Comparison of ENCODE assay signal across 30 cellular contexts in genomic region chr3:17122758-17123157, GRCh38.
"Had no signal": no experiment of that assay in that cellular context is flagged by ENCODE, and none has a peak within 500 bp of the region (broad histone marks: within the 10 kb centered on the region; RNA-seq: fewer than 3 reads in every experiment).

No MANE protein-coding gene starts in this region.

- H3K27ac Mint-ChIP-seq: activated CD4-positive, alpha-beta memory T cell treated with anti-CD3 and anti-CD28 coated beads for 36 hours; activated CD4-positive, alpha-beta T cell treated with anti-CD3 and anti-CD28 coated beads for 36 hours; activated CD4-positive, alpha-beta T cell treated with anti-CD3 and anti-CD28 coated beads, Interleukin-2, amount 10 ng/mL, durations not matched to agents 24 days and 14 days; activated naive CD4-positive, alpha-beta T cell treated with anti-CD3 and anti-CD28 coated beads for 36 hours; activated naive CD4-positive, alpha-beta T cell treated with anti-CD3 and anti-CD28 coated beads, Interleukin-2, amount 50 U/mL, for 24 hours; activated naive CD8-positive, alpha-beta T cell treated with anti-CD3 and anti-CD28 coated beads for 36 hours; activated T-helper 1 cell treated with anti-CD3 and anti-CD28 coated beads, Interleukin-12 subunit alpha, Interleukin-12 subunit beta, Interleukin-2, Interleukin-4 antibody, amounts not matched to agents 30 ng/mL and 10 ng/mL and 1 ng/mL, durations not matched to agents 14 hours and 24 hours and 36 hours; activated T-helper 2 cell treated with anti-CD3 and anti-CD28 coated beads, Interferon-gamma antibody, Interleukin-2, Interleukin-4, amounts not matched to agents 10 μg/mL and 5 μg/mL and 100 μg/mL, durations not matched to agents 14 hours and 24 hours and 36 hours had no signal

- H3K27me3 Mint-ChIP-seq: activated CD4-positive, alpha-beta memory T cell treated with anti-CD3 and anti-CD28 coated beads for 36 hours; activated CD4-positive, alpha-beta T cell treated with anti-CD3 and anti-CD28 coated beads for 36 hours; activated naive CD4-positive, alpha-beta T cell treated with anti-CD3 and anti-CD28 coated beads, Interleukin-2, amount 50 U/mL, for 24 hours; activated naive CD8-positive, alpha-beta T cell treated with anti-CD3 and anti-CD28 coated beads for 36 hours had no signal

- H3K27ac ChIP-seq: brain microvascular endothelial cell, gastrocnemius medialis, heart left ventricle had no signal

- H3K36me3 ChIP-seq: brain microvascular endothelial cell, gastrocnemius medialis, heart left ventricle had no signal

- H3K36me3 Mint-ChIP-seq: activated CD4-positive, alpha-beta memory T cell treated with anti-CD3 and anti-CD28 coated beads for 36 hours; activated naive CD8-positive, alpha-beta T cell treated with anti-CD3 and anti-CD28 coated beads for 36 hours had no signal

- DNase-seq: activated CD4-positive, alpha-beta memory T cell treated with anti-CD3 and anti-CD28 coated beads for 36 hours; activated CD4-positive, alpha-beta T cell treated with anti-CD3 and anti-CD28 coated beads for 36 hours; activated CD4-positive, CD25-positive, alpha-beta regulatory T cell; activated CD4-positive, CD25-positive, alpha-beta regulatory T cell treated with anti-CD3 and anti-CD28 coated beads, Interleukin-2, amount 50 U/mL, for 72 hours; activated effector memory CD4-positive, alpha-beta T cell treated with anti-CD3 and anti-CD28 coated beads, Interleukin-2, amount 50 U/mL, for 16 hours; activated naive CD4-positive, alpha-beta T cell treated with anti-CD3 and anti-CD28 coated beads for 36 hours; activated naive CD8-positive, alpha-beta T cell treated with anti-CD3 and anti-CD28 coated beads for 36 hours; activated T-cell treated with anti-CD3 and anti-CD28 coated beads, Interleukin-2, amount 50 U/mL, for 1 hour; activated T-cell treated with anti-CD3 and anti-CD28 coated beads, Interleukin-2, amount 50 U/mL, for 48 hours; amniotic stem cell; anterior cingulate cortex; brain microvascular endothelial cell; caudate nucleus; cortex of kidney; dermis blood vessel endothelial cell; effector CD4-positive, alpha-beta T cell; foreskin fibroblast; gastrocnemius medialis; glutamatergic neuron; heart left ventricle; T-helper 2 cell had no signal

- H3K4me3 Mint-ChIP-seq: activated CD4-positive, alpha-beta memory T cell treated with anti-CD3 and anti-CD28 coated beads for 36 hours; activated CD4-positive, alpha-beta T cell treated with anti-CD3 and anti-CD28 coated beads for 36 hours; activated CD4-positive, alpha-beta T cell treated with anti-CD3 and anti-CD28 coated beads, Interleukin-2, amount 10 ng/mL, durations not matched to agents 24 days and 14 days; activated naive CD4-positive, alpha-beta T cell treated with anti-CD3 and anti-CD28 coated beads for 36 hours; activated naive CD4-positive, alpha-beta T cell treated with anti-CD3 and anti-CD28 coated beads, Interleukin-2, amount 50 U/mL, for 24 hours; activated naive CD8-positive, alpha-beta T cell treated with anti-CD3 and anti-CD28 coated beads for 36 hours; activated T-helper 1 cell treated with anti-CD3 and anti-CD28 coated beads, Interleukin-12 subunit alpha, Interleukin-12 subunit beta, Interleukin-2, Interleukin-4 antibody, amounts not matched to agents 30 ng/mL and 10 ng/mL and 1 ng/mL, durations not matched to agents 14 hours and 24 hours and 36 hours had no signal

- ATAC-seq: activated CD4-positive, alpha-beta T cell treated with anti-CD3 and anti-CD28 coated beads for 36 hours; esophagus mucosa; gastrocnemius medialis; heart left ventricle had no signal

- H3K4me1 ChIP-seq: gastrocnemius medialis, heart left ventricle had no signal

- H3K9me3 ChIP-seq: gastrocnemius medialis had no signal

- H3K27me3 ChIP-seq: brain microvascular endothelial cell, gastrocnemius medialis, heart left ventricle had no signal

- FAIRE-seq: astrocyte, colon, endometrium, endothelial cell of umbilical vein had no signal

- H3K4me1 Mint-ChIP-seq: activated CD4-positive, alpha-beta T cell treated with anti-CD3 and anti-CD28 coated beads for 36 hours; activated naive CD4-positive, alpha-beta T cell treated with anti-CD3 and anti-CD28 coated beads, Interleukin-2, amount 50 U/mL, for 24 hours; activated naive CD8-positive, alpha-beta T cell treated with anti-CD3 and anti-CD28 coated beads for 36 hours had no signal

- H3K4me3 ChIP-seq: gastrocnemius medialis, heart left ventricle had no signal

- H3K9me3 Mint-ChIP-seq: activated CD4-positive, alpha-beta memory T cell treated with anti-CD3 and anti-CD28 coated beads for 36 hours; activated naive CD4-positive, alpha-beta T cell treated with anti-CD3 and anti-CD28 coated beads, Interleukin-2, amount 50 U/mL, for 24 hours had no signal
